1 cellular context compared by ENCODE assay signal in the genomic region with DNA sequence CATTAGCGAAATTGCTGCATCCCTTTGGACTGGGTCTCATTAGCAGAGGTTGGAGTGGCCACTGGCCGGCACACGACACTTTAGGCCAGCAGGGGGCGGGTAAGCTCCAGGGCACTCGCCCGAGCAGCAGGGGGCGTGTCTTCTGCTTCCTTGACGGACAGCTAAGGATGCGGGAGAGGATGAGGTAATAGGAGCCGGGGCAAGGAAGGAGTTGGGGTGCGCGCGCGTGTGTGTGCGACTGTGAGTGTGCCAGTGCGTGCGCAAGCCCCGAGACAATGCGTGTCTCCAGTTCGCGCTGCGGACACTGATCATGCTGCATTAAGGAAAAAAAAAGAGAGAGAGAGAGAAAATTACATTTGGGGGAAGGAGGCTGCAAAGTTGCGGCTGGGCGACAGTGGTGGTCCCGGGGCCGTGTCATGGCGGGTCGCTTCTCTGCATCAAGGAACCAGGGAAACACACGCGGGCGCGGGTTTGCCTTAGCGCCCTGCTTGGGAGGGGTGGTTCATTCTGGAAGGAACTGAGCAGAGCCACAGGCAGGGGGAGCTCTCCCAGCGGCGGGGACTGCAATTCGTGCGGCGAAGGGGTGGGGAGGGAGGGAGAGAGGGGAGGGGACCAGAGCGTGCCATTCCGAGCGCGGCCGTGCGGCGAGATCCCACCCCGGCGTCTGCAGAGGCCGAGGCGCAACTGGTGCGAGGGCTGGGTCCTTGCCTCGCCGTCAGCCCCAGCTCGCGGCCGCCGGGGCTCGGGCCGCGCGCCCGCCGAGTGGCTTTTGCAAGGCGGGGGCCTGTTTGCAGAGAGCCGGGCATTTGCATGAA.
TF ChIP-seq lines count a peak whose summit lies in the region.

A gene (plus strand): TSS at position 625 of the 815 bp plus-strand sequence. CDS start 464 bp downstream, outside the sequence.

TF ChIP-seq in H1, 55 proteins besides CTCF, POLR2A, EP300 and RAD21:
- TF ChIP-seq SIN3A (conservative IDR thresholded peaks at IDR 0.05 in 1 of 2, IDR thresholded peaks at IDR 0.05 in 1 of 2; ENCODE audit: low read depth in 1 of 2, low read length in 2 of 2), result peak; percentile 61 to 64; a peak in 1 of 4 replicates
- peak; percentile 22; the same call in 1 of the 2 replicates for TF ChIP-seq SUZ12 (IDR thresholded peaks at IDR 0.05; ENCODE audit: low read length)
- peak; percentile 90 for TF ChIP-seq ASH2L (IDR thresholded peaks at IDR 0.05; ENCODE audit: low read length)
- TF ChIP-seq PHF8 (conservative IDR thresholded peaks at IDR 0.05; ENCODE audit: low read depth, low read length), result peak; percentile 81
- TF ChIP-seq POLR2AphosphoS5 (IDR thresholded peaks at IDR 0.05; ENCODE audit: low read depth, low read length), result peak; percentile 83
- TF ChIP-seq EZH2 (IDR thresholded peaks at IDR 0.05; ENCODE audit: low read depth, low read length, severe bottlenecking), result no peak
- no peak for TF ChIP-seq RNF2 (IDR thresholded peaks at IDR 0.05; ENCODE audit: borderline replicate concordance, low read depth, low read length, missing control alignments, poor library complexity, severe bottlenecking)
- no peak for TF ChIP-seq SIRT6 (IDR thresholded peaks at IDR 0.05; ENCODE audit: low read length)
- TF ChIP-seq NRF1 (IDR thresholded peaks at IDR 0.05; ENCODE audit: low read depth, low read length), result no peak
- TF ChIP-seq TAF1 (IDR thresholded peaks at IDR 0.05; ENCODE audit: low read depth, low read length), result peak; percentile 61
- TF ChIP-seq, protein P1, sequence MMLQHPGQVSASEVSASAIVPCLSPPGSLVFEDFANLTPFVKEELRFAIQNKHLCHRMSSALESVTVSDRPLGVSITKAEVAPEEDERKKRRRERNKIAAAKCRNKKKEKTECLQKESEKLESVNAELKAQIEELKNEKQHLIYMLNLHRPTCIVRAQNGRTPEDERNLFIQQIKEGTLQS (IDR thresholded peaks at IDR 0.05; ENCODE audit: insufficient read depth, low read depth, low read length), result peak; percentile 64
- TF ChIP-seq, protein P2, sequence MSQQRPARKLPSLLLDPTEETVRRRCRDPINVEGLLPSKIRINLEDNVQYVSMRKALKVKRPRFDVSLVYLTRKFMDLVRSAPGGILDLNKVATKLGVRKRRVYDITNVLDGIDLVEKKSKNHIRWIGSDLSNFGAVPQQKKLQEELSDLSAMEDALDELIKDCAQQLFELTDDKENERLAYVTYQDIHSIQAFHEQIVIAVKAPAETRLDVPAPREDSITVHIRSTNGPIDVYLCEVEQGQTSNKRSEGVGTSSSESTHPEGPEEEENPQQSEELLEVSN (IDR thresholded peaks at IDR 0.05), result peak; percentile 69
- TF ChIP-seq, protein P3, sequence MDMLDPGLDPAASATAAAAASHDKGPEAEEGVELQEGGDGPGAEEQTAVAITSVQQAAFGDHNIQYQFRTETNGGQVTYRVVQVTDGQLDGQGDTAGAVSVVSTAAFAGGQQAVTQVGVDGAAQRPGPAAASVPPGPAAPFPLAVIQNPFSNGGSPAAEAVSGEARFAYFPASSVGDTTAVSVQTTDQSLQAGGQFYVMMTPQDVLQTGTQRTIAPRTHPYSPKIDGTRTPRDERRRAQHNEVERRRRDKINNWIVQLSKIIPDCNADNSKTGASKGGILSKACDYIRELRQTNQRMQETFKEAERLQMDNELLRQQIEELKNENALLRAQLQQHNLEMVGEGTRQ (IDR thresholded peaks at IDR 0.05; ENCODE audit: low read length), result no peak
- peak; percentile 84 for TF ChIP-seq KDM4A (IDR thresholded peaks at IDR 0.05; ENCODE audit: low read depth, low read length, severe bottlenecking)
- TF ChIP-seq HDAC2 (IDR thresholded peaks at IDR 0.05; ENCODE audit: borderline replicate concordance in 1 of 2, low read depth in 2 of 2, low read length in 2 of 2), result 0 out of 4 replicates have a peak, but pooled peaks of 1 of the 2 experiments have one; percentile 73
- peak; percentile 69; the same call in 1 of the 2 replicates for TF ChIP-seq JUND (IDR thresholded peaks at IDR 0.05; ENCODE audit: low read length)
- no peak for TF ChIP-seq SIX5 (IDR thresholded peaks at IDR 0.05; ENCODE audit: low read depth, low read length)
- TF ChIP-seq CEBPB (IDR thresholded peaks at IDR 0.05; ENCODE audit: low read depth, low read length), result peak; percentile 80
- TF ChIP-seq RFX5 (IDR thresholded peaks at IDR 0.05; ENCODE audit: borderline replicate concordance, low read depth, low read length), result no peak
- TF ChIP-seq TEAD4 (IDR thresholded peaks at IDR 0.05; ENCODE audit: low read depth, low read length), result 0 out of 2 replicates have a peak, but pooled peaks have one; percentile 42
- TF ChIP-seq MAFK (IDR thresholded peaks at IDR 0.05; ENCODE audit: low read depth, low read length), result no peak
- TF ChIP-seq YY1 (IDR thresholded peaks at IDR 0.05; ENCODE audit: low read depth, low read length), result peak; percentile 59
- TF ChIP-seq CREB1 (IDR thresholded peaks at IDR 0.05), result 0 out of 2 replicates have a peak, but pooled peaks have one; percentile 41
- no peak for TF ChIP-seq BRCA1 (IDR thresholded peaks at IDR 0.05; ENCODE audit: low read depth, low read length)
- peak; percentile 73 for TF ChIP-seq SAP30 (IDR thresholded peaks at IDR 0.05; ENCODE audit: insufficient read depth, insufficient replicate concordance, low read length)
- no peak for TF ChIP-seq TAF7 (optimal IDR thresholded peaks at IDR 0.05; ENCODE audit: borderline replicate concordance, low read depth, low read length)
- TF ChIP-seq, protein P4, sequence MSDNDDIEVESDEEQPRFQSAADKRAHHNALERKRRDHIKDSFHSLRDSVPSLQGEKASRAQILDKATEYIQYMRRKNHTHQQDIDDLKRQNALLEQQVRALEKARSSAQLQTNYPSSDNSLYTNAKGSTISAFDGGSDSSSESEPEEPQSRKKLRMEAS (IDR thresholded peaks at IDR 0.05), result peak; percentile 88
- TF ChIP-seq RBBP5 (IDR thresholded peaks at IDR 0.05; ENCODE audit: borderline replicate concordance, low read depth, low read length), result peak; percentile 84; the same call in 1 of the 2 replicates
- peak; percentile 46; the same call in 1 of the 2 replicates for TF ChIP-seq EGR1 (IDR thresholded peaks at IDR 0.05; ENCODE audit: borderline replicate concordance, low read depth, low read length)
